Comparison of ENCODE assay signal across 1 cellular context in genomic region chr11:66288866-66289547, GRCh38.
A peak's percentile ranks its signal among the peaks of the same experiment; 100 is the strongest.
TF ChIP-seq lines count a peak whose summit lies in the region.

Gene YIF1A (minus strand): TSS chr11:66289143. CDS start chr11:66288985, 158 bp downstream.

TF ChIP-seq in IMR-90, 13 proteins besides CTCF, POLR2A, EP300 and RAD21 (continued from another document):
- TF ChIP-seq ELK1 (IDR thresholded peaks at IDR 0.05; ENCODE audit: borderline replicate concordance, low read depth, low read length) (no peak), MXI1 (IDR thresholded peaks at IDR 0.05; ENCODE audit: borderline replicate concordance, low read depth, low read length) (0 out of 2 replicates have a peak, but pooled peaks have one; percentile 36), RFX5 (IDR thresholded peaks at IDR 0.05; ENCODE audit: low read depth, low read length) (no peak), MAZ (IDR thresholded peaks at IDR 0.05; ENCODE audit: borderline replicate concordance, low read depth, low read length) (peak; percentile 76; the same call in 1 of the 2 replicates), CEBPB (IDR thresholded peaks at IDR 0.05; ENCODE audit: low read depth, low read length) (0 out of 2 replicates have a peak, but pooled peaks have one; percentile 8)
